ENCODE assay signal across 19 cellular contexts in genomic region chr12:28878629-28879028, GRCh38.
"Had no signal": no experiment of that assay in that cellular context is flagged by ENCODE, and none has a peak within 500 bp of the region (broad histone marks: within the 10 kb centered on the region; RNA-seq: fewer than 3 reads in every experiment).

No MANE protein-coding gene starts in this region.

- DNase-seq: dorsolateral prefrontal cortex; effector CD4-positive, alpha-beta T cell; foreskin fibroblast; glutamatergic neuron; heart right ventricle; hippocampal formation; left cardiac atrium; left lung; mesenchymal stem cell; mucosa of descending colon; naive B cell; right lobe of liver; small intestine; stimulated activated CD4-positive, alpha-beta T cell treated with anti-CD3 and anti-CD28 coated beads, Interleukin-15, amount 100 ng/mL, for 24 hours; stimulated activated CD4-positive, alpha-beta T cell treated with anti-CD3 and anti-CD28 coated beads, Interleukin-2, amount 100 ng/mL, for 48 hours; stimulated activated naive B cell treated with anti-CD40 and anti-IgM and Interleukin-4, amounts not matched to agents 10 μg/mL and 1 μg/mL and 100 μg/mL, for 72 hours; transverse colon; upper lobe of right lung; uterus had no signal
